In the genomic region with DNA sequence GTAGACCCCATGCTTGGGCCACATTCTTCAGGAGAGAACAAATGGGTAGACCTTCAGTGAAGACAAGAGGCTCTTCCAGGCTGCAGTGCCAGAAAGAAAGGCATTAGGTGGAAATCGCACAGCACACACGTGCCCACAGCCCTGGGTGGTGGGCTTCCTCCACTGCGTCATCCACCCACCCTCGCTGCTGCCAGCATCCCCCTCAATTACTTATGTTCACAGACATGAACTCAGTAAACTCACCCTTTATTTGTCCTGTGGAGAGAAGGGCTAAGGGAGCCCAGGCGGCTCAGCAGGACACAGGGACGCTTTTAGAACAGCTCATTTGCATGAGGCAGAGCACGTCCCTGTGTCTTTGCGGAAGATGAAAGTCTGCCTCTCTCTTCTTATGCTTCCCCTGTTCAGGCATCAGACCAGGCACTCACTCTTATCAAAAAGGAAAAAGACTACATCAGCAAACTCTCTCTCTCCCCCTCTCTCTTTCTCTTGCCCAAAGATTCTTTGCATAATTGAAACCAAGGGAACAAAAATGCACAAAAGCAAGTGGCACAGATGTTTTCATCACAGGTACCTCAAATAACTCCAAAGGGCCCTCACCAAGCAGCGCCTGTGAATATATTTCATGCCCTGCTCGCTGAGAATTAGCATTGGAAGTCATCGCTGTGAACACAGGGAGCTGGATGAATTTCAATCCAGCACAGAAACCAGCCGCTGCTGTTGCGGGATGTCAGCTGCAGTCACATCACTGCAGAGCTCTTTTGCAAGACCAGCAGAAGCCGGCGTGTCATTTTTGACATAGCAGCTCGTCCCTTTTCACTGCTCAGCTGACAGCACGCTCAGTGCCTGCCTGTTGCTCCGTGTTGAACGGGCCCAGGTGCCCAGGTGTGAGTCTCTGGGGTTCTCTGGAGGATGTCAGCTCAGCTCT, we compare ENCODE assay signal across 14 cellular contexts.
DNase-seq lines count a peak whose midpoint lies in the region; ATAC-seq, FAIRE-seq and TF ChIP-seq lines count a peak whose summit lies in the region.
"Had no signal": no experiment of that assay in that cellular context is flagged by ENCODE, and none has a peak within 500 bp of the region (broad histone marks: within the 10 kb centered on the region; RNA-seq: fewer than 3 reads in every experiment).

No MANE protein-coding gene starts in this region.

- peaks cover 2% of the 10 kb centered on the region for H3K27me3 Mint-ChIP-seq in stimulated activated memory B cell treated with anti-CD40 and anti-IgM and Interleukin-4, amounts not matched to agents 10 μg/mL and 1 μg/mL and 100 μg/mL, for 72 hours
- H3K27me3 Mint-ChIP-seq: stimulated activated naive CD8-positive, alpha-beta T cell treated with anti-CD3 and anti-CD28 coated beads, Interleukin-15, amount 100 ng/mL, for 72 hours had no signal

- FAIRE-seq in H1 (lab: Jason Lieb, UNC): no peak
- FAIRE-seq: small intestine had no signal

- CTCF ChIA-PET in H1 (lab: Charles Lee; ENCODE audit: partially characterized antibody): interaction anchor here (0.8 to 2.2 kb wide), 3 partner anchors 9 to 45 kb away, joined by 3 to 6 read pairs (median 4); no protein-coding TSS in a partner anchor

- no peak overlapping the region for H2BK120ac ChIP-seq in H1 (replicated peaks; ENCODE audit: low read depth, low read length)

- H3K4me2 ChIP-seq in H1 (ENCODE audit: insufficient read depth in 1 of 2, low read depth in 2 of 2, low read length in 2 of 2): no peak overlapping the region

- TF ChIP-seq CTCF in H1 (IDR thresholded peaks at IDR 0.05; ENCODE audit: control extremely low read depth in 1 of 3, insufficient read depth in 1 of 3, low read depth in 1 of 3, low read length in 3 of 3): no peak

- no peak overlapping the region for H3K4me3 ChIP-seq in H1 (ENCODE audit: extremely low read depth in 1 of 4, insufficient read depth in 2 of 4, low read depth in 3 of 4, low read length in 4 of 4)
- H3K4me3 ChIP-seq: adrenal gland had no signal

- H3K23me2 ChIP-seq in H1 (ENCODE audit: low read depth, low read length): no peaks in the 10 kb centered on the region

- H2AK5ac ChIP-seq in H1 (ENCODE audit: low read depth, low read length): no peak overlapping the region

- no peak overlapping the region for H3K23ac ChIP-seq in H1 (ENCODE audit: insufficient read length)

- H3K79me2 ChIP-seq in H1 (ENCODE audit: control insufficient read depth in 1 of 2, insufficient read depth in 2 of 2, low read length in 2 of 2): no peaks in the 10 kb centered on the region

- H3K4me1 Mint-ChIP-seq in stimulated activated memory B cell treated with anti-CD40 and anti-IgM and Interleukin-4, amounts not matched to agents 10 μg/mL and 1 μg/mL and 100 μg/mL, for 72 hours: peaks cover 11% of the 10 kb centered on the region

- POLR2A ChIA-PET in H1 (lab: Charles Lee; ENCODE audit: partially characterized antibody): no interaction called here

- H3K27ac Mint-ChIP-seq in stimulated activated memory B cell treated with anti-CD40 and anti-IgM and Interleukin-4, amounts not matched to agents 10 μg/mL and 1 μg/mL and 100 μg/mL, for 72 hours: peak overlapping the region; percentile 31
- H3K27ac Mint-ChIP-seq: activated T-cell treated with anti-CD3 and anti-CD28 coated beads, Interleukin-2, amount 50 U/mL, for 72 hours had no signal

- no peaks in the 10 kb centered on the region for H4K20me1 ChIP-seq in H1 (replicated peaks in 1 of 2; ENCODE audit: control insufficient read depth in 1 of 2, insufficient read depth in 2 of 2, low read length in 2 of 2)

- no peak overlapping the region for H3K14ac ChIP-seq in H1 (ENCODE audit: insufficient read length)

- no peak overlapping the region for H4K5ac ChIP-seq in H1 (ENCODE audit: insufficient read length, low read depth, low read length)

- no peak for TF ChIP-seq RAD21 in H1 (IDR thresholded peaks at IDR 0.05 in 1 of 2, conservative IDR thresholded peaks at IDR 0.05 in 1 of 2; ENCODE audit: low read depth in 2 of 2, low read length in 2 of 2)

- ATAC-seq in HG03095 (IDR thresholded peaks at IDR 0.05; ENCODE audit: unreplicated experiment): peak; percentile 78
- ATAC-seq in stimulated activated memory B cell treated with anti-CD40 and anti-IgM and Interleukin-4, amounts not matched to agents 10 μg/mL and 1 μg/mL and 100 μg/mL, for 72 hours: no peak
- ATAC-seq: activated T-cell treated with anti-CD3 and anti-CD28 coated beads, Interleukin-2, amount 50 U/mL, for 72 hours; stimulated activated naive CD8-positive, alpha-beta T cell treated with anti-CD3 and anti-CD28 coated beads, Interleukin-15, amount 100 ng/mL, for 72 hours had no signal

- no peak overlapping the region for H3K9ac ChIP-seq in H1 (replicated peaks in 1 of 4; ENCODE audit: extremely low read depth in 1 of 4, low read depth in 3 of 4, low read length in 3 of 4)

- no peaks in the 10 kb centered on the region for H3K36me3 ChIP-seq in H1 (ENCODE audit: control insufficient read depth in 2 of 4, insufficient read depth in 4 of 4, low read length in 3 of 4)
- H3K36me3 ChIP-seq: adrenal gland had no signal

- WGBS in H1 (ENCODE audit: extremely low coverage in 1 of 2, insufficient coverage in 1 of 2, insufficient read length in 1 of 2, insufficient replicate concordance in 2 of 2, low coverage in 1 of 2, low lambda C conversion rate in 2 of 2, missing lambda C conversion rate in 1 of 2), 2 experiments: 74% methylated on average over 19 of the region's 19 CpGs; no CpG with 5 or more reads in 1 of the 2 experiments

- peaks cover 0 to 15% (median 5%) of the 10 kb centered on the region in 4 experiments; a peak in 3 of 7 replicates for H3K4me1 ChIP-seq in H1 (replicated peaks in 1 of 4; ENCODE audit: control insufficient read depth in 3 of 4, insufficient read depth in 4 of 4, low read length in 3 of 4)
- H3K4me1 ChIP-seq: adrenal gland had no signal

- no peak overlapping the region for H2BK12ac ChIP-seq in H1 (ENCODE audit: low read depth, low read length)

- H3K36me3 Mint-ChIP-seq in stimulated activated memory B cell treated with anti-CD40 and anti-IgM and Interleukin-4, amounts not matched to agents 10 μg/mL and 1 μg/mL and 100 μg/mL, for 72 hours: no peaks in the 10 kb centered on the region

- no peak for TF ChIP-seq POLR2A in H1 (IDR thresholded peaks at IDR 0.05; ENCODE audit: control extremely low read depth in 1 of 2, low read depth in 2 of 2, low read length in 2 of 2)

- H3K79me1 ChIP-seq in H1 (ENCODE audit: low read depth, low read length): no peaks in the 10 kb centered on the region

- H3K27ac ChIP-seq in H1 (ENCODE audit: low read depth, low read length): no peak overlapping the region
- H3K27ac ChIP-seq: adrenal gland had no signal

- H3K4me3 Mint-ChIP-seq in stimulated activated memory B cell treated with anti-CD40 and anti-IgM and Interleukin-4, amounts not matched to agents 10 μg/mL and 1 μg/mL and 100 μg/mL, for 72 hours: peak overlapping the region; percentile 24
- H3K4me3 Mint-ChIP-seq: activated T-cell treated with anti-CD3 and anti-CD28 coated beads, Interleukin-2, amount 50 U/mL, for 72 hours; stimulated activated naive CD8-positive, alpha-beta T cell treated with anti-CD3 and anti-CD28 coated beads, Interleukin-15, amount 100 ng/mL, for 72 hours had no signal

- no peaks in the 10 kb centered on the region for H3K27me3 ChIP-seq in H1 (replicated peaks in 1 of 4; ENCODE audit: control insufficient read depth in 3 of 4, extremely low read depth in 1 of 4, insufficient read depth in 3 of 4, low read length in 3 of 4)
- H3K27me3 ChIP-seq: adrenal gland had no signal

- no peak for TF ChIP-seq EP300 in H1 (IDR thresholded peaks at IDR 0.05; ENCODE audit: borderline replicate concordance in 1 of 2, low read depth in 2 of 2, low read length in 2 of 2)

- H2AFZ ChIP-seq in H1 (ENCODE audit: low read length): no peak overlapping the region

- no peak overlapping the region for H3K4ac ChIP-seq in H1 (replicated peaks; ENCODE audit: insufficient read length, low read depth, low read length)

- H3K9me3 Mint-ChIP-seq in stimulated activated memory B cell treated with anti-CD40 and anti-IgM and Interleukin-4, amounts not matched to agents 10 μg/mL and 1 μg/mL and 100 μg/mL, for 72 hours: no peaks in the 10 kb centered on the region
- H3K9me3 Mint-ChIP-seq: activated T-cell treated with anti-CD3 and anti-CD28 coated beads, Interleukin-2, amount 50 U/mL, for 72 hours; stimulated activated naive CD8-positive, alpha-beta T cell treated with anti-CD3 and anti-CD28 coated beads, Interleukin-15, amount 100 ng/mL, for 72 hours had no signal

- peak overlapping the region; percentile 13 for H3K18ac ChIP-seq in H1 (ENCODE audit: extremely low read depth, low read length)

- DNase-seq in NCI-H1694 treated with DMSO at 0.1 percent for 48 hours (lab: John Stamatoyannopoulos, UW): peak; percentile 72
- no peak for DNase-seq in H1 (ENCODE audit: low read depth in 1 of 2, low spot score in 2 of 2)
- DNase-seq in ureter (ENCODE audit: low spot score): no peak
- no peak for DNase-seq in OCI-M1 (lab: John Stamatoyannopoulos, UW)
- no peak for DNase-seq in SK-N-DZ (ENCODE audit: low spot score)
- DNase-seq: activated T-cell treated with anti-CD3 and anti-CD28 coated beads, Interleukin-2, amount 50 U/mL, for 72 hours; adrenal gland; EL; NCI-H2029; NK-92 treated with Interleukin-12 subunit alpha and Interleukin-12 subunit beta, amount 100 ng/mL, for 24 hours; small intestine; stimulated activated naive CD8-positive, alpha-beta T cell treated with anti-CD3 and anti-CD28 coated beads, Interleukin-15, amount 100 ng/mL, for 72 hours had no signal

- H2BK5ac ChIP-seq in H1 (ENCODE audit: low read depth, low read length): no peak overlapping the region

- no peak overlapping the region for H4K8ac ChIP-seq in H1 (ENCODE audit: extremely low read depth, insufficient read depth, low read length)

- H3K56ac ChIP-seq in H1 (replicated peaks; ENCODE audit: insufficient read length, low read depth, low read length): no peak overlapping the region

- peak overlapping the region; percentile 27 for H4K91ac ChIP-seq in H1 (replicated peaks; ENCODE audit: insufficient read length, low read length)

- no peak overlapping the region for H2BK20ac ChIP-seq in H1 (ENCODE audit: low read length)

- H2BK15ac ChIP-seq in H1 (ENCODE audit: low read length): no peak overlapping the region; the same call in 1 of the 2 replicates

- H3K9me3 ChIP-seq in H1 (ENCODE audit: insufficient read depth in 2 of 2, low read depth in 1 of 2, low read length in 1 of 2): no peaks in the 10 kb centered on the region
- H3K9me3 ChIP-seq: adrenal gland had no signal

TF ChIP-seq in H1, 55 proteins besides CTCF, POLR2A, EP300 and RAD21 (continues in another document):
- TF ChIP-seq, protein P1, sequence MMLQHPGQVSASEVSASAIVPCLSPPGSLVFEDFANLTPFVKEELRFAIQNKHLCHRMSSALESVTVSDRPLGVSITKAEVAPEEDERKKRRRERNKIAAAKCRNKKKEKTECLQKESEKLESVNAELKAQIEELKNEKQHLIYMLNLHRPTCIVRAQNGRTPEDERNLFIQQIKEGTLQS (IDR thresholded peaks at IDR 0.05; ENCODE audit: insufficient read depth, low read depth, low read length): no peak
- TF ChIP-seq RXRA (IDR thresholded peaks at IDR 0.05; ENCODE audit: insufficient read depth, low read depth, low read length) (no peak), CBX5 (IDR thresholded peaks at IDR 0.05; ENCODE audit: low read depth, low read length) (no peak), JUND (IDR thresholded peaks at IDR 0.05; ENCODE audit: low read length) (no peak), YY1 (IDR thresholded peaks at IDR 0.05; ENCODE audit: low read depth, low read length) (no peak), PHF8 (conservative IDR thresholded peaks at IDR 0.05; ENCODE audit: low read depth, low read length) (no peak)
